Comparison of ENCODE assay signal across 15 cellular contexts in the genomic region with DNA sequence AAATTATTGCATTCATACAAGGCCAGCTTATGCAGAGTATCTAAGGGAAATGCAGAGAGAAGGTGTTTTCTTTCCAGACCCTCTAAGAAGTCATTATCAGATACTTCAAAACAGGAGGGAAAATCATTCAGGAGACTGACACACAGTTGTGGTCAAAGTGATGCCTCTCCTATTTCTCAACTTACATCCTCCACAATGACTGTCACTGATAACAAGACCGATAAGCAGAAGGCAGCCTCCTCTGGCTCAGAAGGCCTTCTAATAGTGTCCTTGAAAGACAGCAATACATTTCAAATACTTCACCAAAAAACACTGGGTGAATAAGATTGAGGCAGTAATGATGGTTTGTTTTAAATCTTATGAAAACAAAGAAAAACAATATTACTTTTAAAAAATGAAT.
"Had no signal": no experiment of that assay in that cellular context is flagged by ENCODE, and none has a peak within 500 bp of the region (broad histone marks: within the 10 kb centered on the region; RNA-seq: fewer than 3 reads in every experiment).

No MANE protein-coding gene starts in this region.

- DNase-seq: activated CD4-positive, alpha-beta T cell treated with anti-CD3 and anti-CD28 coated beads for 4 hours; activated CD8-positive, alpha-beta memory T cell treated with anti-CD3 and anti-CD28 coated beads for 24 hours; activated gamma-delta T cell treated with Interleukin-2 at 50 U/mL for 16 hours; activated naive CD8-positive, alpha-beta T cell treated with anti-CD3 and anti-CD28 coated beads for 36 hours; effector memory CD4-positive, alpha-beta T cell; foreskin keratinocyte; head of caudate nucleus; nucleus accumbens; posterior cingulate gyrus; stimulated activated CD4-positive, alpha-beta T cell treated with anti-CD3 and anti-CD28 coated beads, Interleukin-12 subunit alpha, Interleukin-12 subunit beta, amount 100 ng/mL, for 4 hours; stimulated activated CD4-positive, alpha-beta T cell treated with anti-CD3 and anti-CD28 coated beads, Interleukin-2, amount 100 ng/mL, for 24 hours; T1000 had no signal

- H3K4me1 ChIP-seq: foreskin keratinocyte had no signal

- H3K27me3 Mint-ChIP-seq: dendritic cell treated with granulocyte-macrophage colony-stimulating factor and Interleukin-4, amounts not matched to agents 40 ng/mL and 50 ng/mL, for 4 days had no signal

- H3K27ac ChIP-seq: foreskin keratinocyte, thoracic aorta had no signal

- H3K27me3 ChIP-seq: foreskin keratinocyte had no signal

- ATAC-seq: foreskin keratinocyte had no signal

- H3K36me3 ChIP-seq: thoracic aorta had no signal

- H3K4me1 Mint-ChIP-seq: activated naive CD8-positive, alpha-beta T cell treated with anti-CD3 and anti-CD28 coated beads for 36 hours had no signal

- H3K4me3 ChIP-seq: thoracic aorta had no signal

- H3K27ac Mint-ChIP-seq: activated naive CD8-positive, alpha-beta T cell treated with anti-CD3 and anti-CD28 coated beads for 36 hours; dendritic cell treated with granulocyte-macrophage colony-stimulating factor and Interleukin-4, amounts not matched to agents 40 ng/mL and 50 ng/mL, for 4 days; nephron had no signal

- H3K4me3 Mint-ChIP-seq: activated naive CD8-positive, alpha-beta T cell treated with anti-CD3 and anti-CD28 coated beads for 36 hours; dendritic cell treated with granulocyte-macrophage colony-stimulating factor and Interleukin-4, amounts not matched to agents 40 ng/mL and 50 ng/mL, for 4 days; nephron had no signal
